24 cellular contexts compared by ENCODE assay signal in genomic region chr21:20459838-20460237, GRCh38.
"Had no signal": no experiment of that assay in that cellular context is flagged by ENCODE, and none has a peak within 500 bp of the region (broad histone marks: within the 10 kb centered on the region; RNA-seq: fewer than 3 reads in every experiment).

No MANE protein-coding gene starts in this region.

- H2AFZ ChIP-seq: parathyroid adenoma had no signal

- H3K4me1 ChIP-seq: esophagus squamous epithelium, gastroesophageal sphincter, heart left ventricle, parathyroid adenoma, stomach, suprapubic skin, tibial nerve had no signal

- H3K4me3 Mint-ChIP-seq: activated naive CD4-positive, alpha-beta T cell treated with anti-CD3 and anti-CD28 coated beads for 36 hours; activated naive CD8-positive, alpha-beta T cell treated with anti-CD3 and anti-CD28 coated beads, Interleukin-2, amount 10 ng/mL, durations not matched to agents 7 days and 5 days; activated T-cell treated with anti-CD3 and anti-CD28 coated beads, Interleukin-2, amount 50 U/mL, for 4 hours; endodermal cell; naive B cell; stimulated activated effector memory CD8-positive, alpha-beta T cell treated with anti-CD3 and anti-CD28 coated beads, Interleukin-12 subunit alpha, Interleukin-12 subunit beta, amount 100 ng/mL, for 72 hours had no signal

- H3K4me3 ChIP-seq: coronary artery, esophagus squamous epithelium, gastroesophageal sphincter, heart left ventricle, stomach, suprapubic skin, tibial nerve had no signal

- H3K27ac Mint-ChIP-seq: activated naive CD4-positive, alpha-beta T cell treated with anti-CD3 and anti-CD28 coated beads for 36 hours; activated naive CD8-positive, alpha-beta T cell treated with anti-CD3 and anti-CD28 coated beads, Interleukin-2, amount 10 ng/mL, durations not matched to agents 7 days and 5 days; endodermal cell; naive B cell; stimulated activated effector memory CD8-positive, alpha-beta T cell treated with anti-CD3 and anti-CD28 coated beads, Interleukin-12 subunit alpha, Interleukin-12 subunit beta, amount 100 ng/mL, for 72 hours had no signal

- H3K79me2 ChIP-seq: parathyroid adenoma had no signal

- H3K27ac ChIP-seq: coronary artery, esophagus squamous epithelium, gastroesophageal sphincter, heart left ventricle, parathyroid adenoma, stomach, suprapubic skin, tibial nerve had no signal

- H3K36me3 ChIP-seq: esophagus squamous epithelium, gastroesophageal sphincter, heart left ventricle, stomach, suprapubic skin, tibial nerve had no signal

- H3K4me1 Mint-ChIP-seq: activated naive CD8-positive, alpha-beta T cell treated with anti-CD3 and anti-CD28 coated beads, Interleukin-2, amount 10 ng/mL, durations not matched to agents 7 days and 5 days; endodermal cell; naive B cell; stimulated activated effector memory CD8-positive, alpha-beta T cell treated with anti-CD3 and anti-CD28 coated beads, Interleukin-12 subunit alpha, Interleukin-12 subunit beta, amount 100 ng/mL, for 72 hours had no signal

- H3K27me3 ChIP-seq: esophagus squamous epithelium, gastroesophageal sphincter, heart left ventricle, stomach, suprapubic skin, tibial nerve had no signal

- DNase-seq: activated CD4-positive, alpha-beta T cell treated with anti-CD3 and anti-CD28 coated beads for 4 hours; activated CD4-positive, alpha-beta T cell treated with anti-CD3 and anti-CD28 coated beads, Interleukin-2, amount 50 U/mL, for 48 hours; activated CD4-positive, CD25-positive, alpha-beta regulatory T cell; activated CD8-positive, alpha-beta memory T cell treated with anti-CD3 and anti-CD28 coated beads, Interleukin-2, amount 50 U/mL, for 48 hours; activated naive CD4-positive, alpha-beta T cell treated with anti-CD3 and anti-CD28 coated beads for 36 hours; activated naive CD8-positive, alpha-beta T cell treated with anti-CD3 and anti-CD28 coated beads, Interleukin-2, amount 10 ng/mL, durations not matched to agents 7 days and 5 days; activated T-cell treated with anti-CD3 and anti-CD28 coated beads, Interleukin-2, amount 50 U/mL, for 4 hours; amniotic stem cell; endodermal cell; esophagus squamous epithelium; heart left ventricle; left colon; mesendoderm; naive B cell; nucleus accumbens; right cardiac atrium; stimulated activated CD4-positive, alpha-beta T cell treated with anti-CD3 and anti-CD28 coated beads, Interleukin-1b, Interleukin-23, amount 100 ng/mL, for 48 hours; stomach had no signal

- H3K36me3 Mint-ChIP-seq: activated naive CD8-positive, alpha-beta T cell treated with anti-CD3 and anti-CD28 coated beads, Interleukin-2, amount 10 ng/mL, durations not matched to agents 7 days and 5 days; naive B cell; stimulated activated effector memory CD8-positive, alpha-beta T cell treated with anti-CD3 and anti-CD28 coated beads, Interleukin-12 subunit alpha, Interleukin-12 subunit beta, amount 100 ng/mL, for 72 hours had no signal

- ATAC-seq: activated T-cell treated with anti-CD3 and anti-CD28 coated beads, Interleukin-2, amount 50 U/mL, for 4 hours; gastroesophageal sphincter; heart left ventricle; left colon; right cardiac atrium; stimulated activated effector memory CD8-positive, alpha-beta T cell treated with anti-CD3 and anti-CD28 coated beads, Interleukin-12 subunit alpha, Interleukin-12 subunit beta, amount 100 ng/mL, for 72 hours had no signal

- H3K9me3 Mint-ChIP-seq: activated T-cell treated with anti-CD3 and anti-CD28 coated beads, Interleukin-2, amount 50 U/mL, for 4 hours; endodermal cell had no signal

- H3K9me3 ChIP-seq: gastroesophageal sphincter, heart left ventricle, suprapubic skin, tibial nerve had no signal

- H3K27me3 Mint-ChIP-seq: activated naive CD8-positive, alpha-beta T cell treated with anti-CD3 and anti-CD28 coated beads, Interleukin-2, amount 10 ng/mL, durations not matched to agents 7 days and 5 days; naive B cell had no signal
